Comparison of ENCODE assay signal across 8 cellular contexts in the genomic region with DNA sequence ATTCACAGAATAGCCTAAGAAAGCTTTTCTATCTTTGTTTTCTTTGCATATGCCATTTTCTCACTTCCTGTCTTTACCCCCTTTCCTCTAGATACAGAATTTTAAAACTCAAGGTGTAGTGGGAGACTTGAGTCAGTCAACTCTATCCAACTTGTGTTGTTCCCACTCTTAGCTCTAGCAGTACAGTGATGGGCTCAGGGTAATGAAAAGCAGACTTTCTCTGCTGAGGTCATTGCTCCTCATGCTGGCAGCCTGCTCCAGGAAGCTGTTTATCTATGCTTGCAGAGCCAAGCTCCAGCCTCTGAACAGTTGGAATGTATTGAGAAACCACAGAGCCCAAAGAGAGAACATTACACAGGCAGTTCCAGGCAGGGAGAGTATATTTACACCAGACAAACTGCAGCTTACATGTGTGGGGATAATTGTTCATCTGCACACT.
DNase-seq lines count a peak whose midpoint lies in the region; ATAC-seq lines count a peak whose summit lies in the region.

No MANE protein-coding gene starts in this region.

- DNase-seq in GM03348 (ENCODE audit: low spot score) (peak; percentile 84), NCI-H146 treated with DMSO at 0.1 percent for 48 hours (lab: John Stamatoyannopoulos, UW; ENCODE audit: unreplicated experiment) (peak; percentile 24), astrocyte of the hippocampus (ENCODE audit: low read depth, low spot score) (peak; percentile 96), hepatic stellate cell (ENCODE audit: low spot score) (peak; percentile 71), smooth muscle cell of the brain vasculature (ENCODE audit: low read depth, low spot score) (peak; percentile 95), NCI-H345 (lab: John Stamatoyannopoulos, UW) (no peak)

- ATAC-seq in HG03442 (IDR thresholded peaks at IDR 0.05; ENCODE audit: unreplicated experiment) = no peak
- ATAC-seq in GM19395 (IDR thresholded peaks at IDR 0.05; ENCODE audit: unreplicated experiment) = no peak
